Comparison of ENCODE assay signal across 13 cellular contexts in the genomic region with DNA sequence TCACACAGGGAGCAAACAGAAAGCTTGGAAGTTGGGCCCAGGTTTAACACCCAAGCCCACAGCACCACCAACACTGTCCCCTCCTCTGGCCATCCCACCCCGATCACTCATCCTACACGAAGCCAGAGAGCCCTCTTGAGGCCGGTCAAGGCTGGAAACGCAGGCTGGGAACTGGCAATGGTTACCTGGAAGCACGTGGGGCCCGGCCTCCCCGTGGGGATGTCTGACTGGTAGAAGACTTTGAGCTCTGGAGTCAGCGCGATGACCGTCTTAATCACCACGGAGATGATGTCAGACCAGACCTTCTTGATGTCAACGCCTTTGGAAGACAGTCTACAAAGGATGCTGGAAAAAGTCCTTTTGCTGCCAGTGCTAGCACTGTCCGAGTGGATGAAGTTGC.
DNase-seq lines count a peak whose midpoint lies in the region; ATAC-seq and TF ChIP-seq lines count a peak whose summit lies in the region.
"Had no signal": no experiment of that assay in that cellular context is flagged by ENCODE, and none has a peak within 500 bp of the region (broad histone marks: within the 10 kb centered on the region; RNA-seq: fewer than 3 reads in every experiment).

No MANE protein-coding gene starts in this region.

- H3K27me3 Mint-ChIP-seq in GM23338 (ENCODE audit: insufficient read depth, low read depth, poor library complexity): no peaks in the 10 kb centered on the region
- H3K27me3 Mint-ChIP-seq: activated naive CD8-positive, alpha-beta T cell had no signal

- no peaks in the 10 kb centered on the region for H3K36me3 ChIP-seq in GM23338 (ENCODE audit: insufficient read depth)
- peaks cover 0 to 2% of the 10 kb centered on the region in 2 experiments for H3K36me3 ChIP-seq in SK-N-SH (replicated peaks in 1 of 2; ENCODE audit: control insufficient read depth in 1 of 2, insufficient read depth in 2 of 2, low read length in 1 of 2)
- H3K36me3 ChIP-seq in gastrocnemius medialis: no peaks in the 10 kb centered on the region
- peaks cover 0 to 12% (median 7%) of the 10 kb centered on the region in 4 donors for H3K36me3 ChIP-seq in sigmoid colon

- H2AFZ ChIP-seq in GM23338: no peak overlapping the region
- no peak overlapping the region for H2AFZ ChIP-seq in SK-N-SH (ENCODE audit: low read depth)

- no peaks in the 10 kb centered on the region for H3F3A ChIP-seq in GM23338 (replicated peaks; ENCODE audit: low read depth)
- peaks cover 20% of the 10 kb centered on the region for H3F3A ChIP-seq in SK-N-SH (replicated peaks; ENCODE audit: insufficient read depth)

- CTCF ChIA-PET in SK-N-SH (lab: Yijun Ruan, JAX): interaction anchor here (1.2 to 4.7 kb wide), 6 partner anchors 17 to 443 kb away, joined by 3 to 27 read pairs (median 4); no protein-coding TSS in a partner anchor

- TF ChIP-seq RAD21 in SK-N-SH (IDR thresholded peaks at IDR 0.05; ENCODE audit: low read length): peak; percentile 55

- no peaks in the 10 kb centered on the region for H3K4me1 Mint-ChIP-seq in GM23338

- H3K4me2 ChIP-seq in GM23338 (no peak overlapping the region), SK-N-SH (no peak overlapping the region)

- ATAC-seq in GM23338 (peak; percentile 96), foreskin keratinocyte (no peak), gastrocnemius medialis (no peak)
- ATAC-seq: activated CD8-positive, alpha-beta T cell treated with anti-CD3 and anti-CD28 coated beads, Interleukin-2, amount 10 ng/mL, durations not matched to agents 7 days and 5 days had no signal

- DNase-seq in GM23338 (ENCODE audit: low spot score): peak; percentile 83
- DNase-seq in SK-N-SH: no peak
- no peak for DNase-seq in foreskin keratinocyte
- peak in 1 of 2 donors; percentile 34 for DNase-seq in gastrocnemius medialis
- no peak for DNase-seq in sigmoid colon
- no peak for DNase-seq in NCI-H1105 treated with DMSO at 0.1 percent for 48 hours (lab: John Stamatoyannopoulos, UW)
- no peak for DNase-seq in stimulated activated CD4-positive, alpha-beta T cell treated with anti-CD3 and anti-CD28 coated beads, Interleukin-4, amount 100 ng/mL, for 1 hour
- DNase-seq: activated CD8-positive, alpha-beta T cell treated with anti-CD3 and anti-CD28 coated beads, Interleukin-2, amount 10 ng/mL, durations not matched to agents 7 days and 5 days; DMS79; effector CD4-positive, alpha-beta T cell; NCI-H1436 treated with DMSO at 0.1 percent for 48 hours; stimulated activated CD4-positive, alpha-beta T cell treated with anti-CD3 and anti-CD28 coated beads, Interleukin-12 subunit alpha, Interleukin-12 subunit beta, amount 100 ng/mL, for 4 hours had no signal

- H3K9me3 ChIP-seq in SK-N-SH (no peaks in the 10 kb centered on the region), gastrocnemius medialis (no peaks in the 10 kb centered on the region), sigmoid colon (no peaks in the 10 kb centered on the region)

- 87% methylated on average over 13 of the region's 13 CpGs for WGBS in SK-N-SH (ENCODE audit: low lambda C conversion rate)
- 86 to 89% methylated on average over 13 of the region's 13 CpGs for WGBS in sigmoid colon, 2 donors

- H3K27ac Mint-ChIP-seq in GM23338: no peak overlapping the region
- H3K27ac Mint-ChIP-seq: activated CD8-positive, alpha-beta T cell treated with anti-CD3 and anti-CD28 coated beads, Interleukin-2, amount 10 ng/mL, durations not matched to agents 7 days and 5 days; activated naive CD8-positive, alpha-beta T cell had no signal

- H3K79me2 ChIP-seq in GM23338 (replicated peaks; ENCODE audit: insufficient read depth) (no peaks in the 10 kb centered on the region), SK-N-SH (ENCODE audit: insufficient read depth) (no peaks in the 10 kb centered on the region)

- no peak for TF ChIP-seq EP300 in SK-N-SH (IDR thresholded peaks at IDR 0.05; ENCODE audit: borderline replicate concordance in 1 of 2, low read depth in 1 of 2, low read length in 1 of 2)
- no peak for TF ChIP-seq EP300 in sigmoid colon (IDR thresholded peaks at IDR 0.05)

- H3K27ac ChIP-seq in GM23338 (ENCODE audit: low read depth): no peak overlapping the region
- no peak overlapping the region for H3K27ac ChIP-seq in SK-N-SH (ENCODE audit: low read depth in 2 of 2, low read length in 1 of 2)
- no peak overlapping the region for H3K27ac ChIP-seq in foreskin keratinocyte
- H3K27ac ChIP-seq in gastrocnemius medialis: peak overlapping the region in 3 of 4 donors; percentile 93 to 95 (median 95)
- H3K27ac ChIP-seq in sigmoid colon: no peak overlapping the region

- no peak overlapping the region for H3K4me3 ChIP-seq in GM23338
- no peak overlapping the region for H3K4me3 ChIP-seq in SK-N-SH (ENCODE audit: low read depth in 2 of 2, low read length in 1 of 2)
- H3K4me3 ChIP-seq in gastrocnemius medialis: no peak overlapping the region
- no peak overlapping the region for H3K4me3 ChIP-seq in sigmoid colon

- H3K9me2 ChIP-seq in GM23338 (ENCODE audit: insufficient read depth) (no peaks in the 10 kb centered on the region), SK-N-SH (no peaks in the 10 kb centered on the region)

- no peaks in the 10 kb centered on the region for H3K9me3 Mint-ChIP-seq in GM23338

- H3K4me1 ChIP-seq in GM23338 (ENCODE audit: insufficient read depth) (no peaks in the 10 kb centered on the region), SK-N-SH (ENCODE audit: control insufficient read depth in 1 of 2, insufficient read depth in 2 of 2, low read depth in 1 of 2, low read length in 1 of 2) (peaks cover 8 to 10% of the 10 kb centered on the region in 2 experiments; a peak in 3 of 4 replicates), foreskin keratinocyte (no peaks in the 10 kb centered on the region), gastrocnemius medialis (peaks cover 57 to 63% of the 10 kb centered on the region in 2 donors), sigmoid colon (peaks cover 0 to 12% (median 6%) of the 10 kb centered on the region in 4 donors)

- POLR2A ChIA-PET in SK-N-SH (lab: Yijun Ruan, JAX): no interaction called here

- in situ Hi-C loops in gastrocnemius medialis (cut with MboI; ENCODE audit: low sequenced_read_pairs in 4 of 4): loop anchor here in 2 of 4 donors (25.0 kb wide), 2 partner anchors 277 to 302 kb away; no protein-coding TSS in a partner anchor

- no peak overlapping the region for H3K9ac ChIP-seq in SK-N-SH

- H4K20me1 ChIP-seq in GM23338 (replicated peaks; ENCODE audit: insufficient read depth): 0 out of 2 replicates have a peak, but pooled peaks cover 3% of the 10 kb centered on the region
- no peaks in the 10 kb centered on the region for H4K20me1 ChIP-seq in SK-N-SH (ENCODE audit: insufficient read depth)

- TF ChIP-seq POLR2A in gastrocnemius medialis (IDR thresholded peaks at IDR 0.05) (no peak), sigmoid colon (IDR thresholded peaks at IDR 0.05) (no peak)

- intact Hi-C loops in gastrocnemius medialis (cut with DNase I; ENCODE audit: low total_unique reads) (loop anchor here (5.0 to 10.0 kb wide), 4 partner anchors 112 to 614 kb away; a partner anchor contains a TSS), sigmoid colon (cut with DNase I) (no loop called here)

- no peak overlapping the region for H3K4me3 Mint-ChIP-seq in GM23338
- H3K4me3 Mint-ChIP-seq: activated CD8-positive, alpha-beta T cell treated with anti-CD3 and anti-CD28 coated beads, Interleukin-2, amount 10 ng/mL, durations not matched to agents 7 days and 5 days; activated naive CD8-positive, alpha-beta T cell had no signal

- no peaks in the 10 kb centered on the region for H3K36me3 Mint-ChIP-seq in GM23338 (ENCODE audit: low read depth)

- peak; percentile 57 to 93 for TF ChIP-seq CTCF in GM23338 (conservative IDR thresholded peaks at IDR 0.05; ENCODE audit: low read depth in 2 of 2)
- peak; percentile 44 for TF ChIP-seq CTCF in SK-N-SH (IDR thresholded peaks at IDR 0.05)
- peak; percentile 45 for TF ChIP-seq CTCF in foreskin keratinocyte (conservative IDR thresholded peaks at IDR 0.05)
- TF ChIP-seq CTCF in gastrocnemius medialis (IDR thresholded peaks at IDR 0.05 in 4 of 5, conservative IDR thresholded peaks at IDR 0.05 in 1 of 5): no peak
- TF ChIP-seq CTCF in sigmoid colon (IDR thresholded peaks at IDR 0.05): no peak

- no peaks in the 10 kb centered on the region for H3K27me3 ChIP-seq in GM23338 (ENCODE audit: insufficient read depth)
- no peaks in the 10 kb centered on the region for H3K27me3 ChIP-seq in SK-N-SH (ENCODE audit: insufficient read depth)
- no peaks in the 10 kb centered on the region for H3K27me3 ChIP-seq in foreskin keratinocyte
- H3K27me3 ChIP-seq in gastrocnemius medialis: no peaks in the 10 kb centered on the region
- no peaks in the 10 kb centered on the region for H3K27me3 ChIP-seq in sigmoid colon

TF ChIP-seq in GM23338, 12 proteins besides CTCF, POLR2A, EP300 and RAD21:
- TF ChIP-seq NANOG (IDR thresholded peaks at IDR 0.05; ENCODE audit: borderline replicate concordance) (no peak), ZNF114 (CRISPR knock-in tag; IDR thresholded peaks at IDR 0.05) (no peak), ZNF331 (CRISPR knock-in tag; IDR thresholded peaks at IDR 0.05; ENCODE audit: low read depth) (no peak), EZH2 (IDR thresholded peaks at IDR 0.05; ENCODE audit: low read depth, unreplicated experiment) (no peak), POLR2AphosphoS5 (IDR thresholded peaks at IDR 0.05; ENCODE audit: low read depth) (no peak), JUNB (IDR thresholded peaks at IDR 0.05; ENCODE audit: unreplicated experiment) (no peak)

TF ChIP-seq in SK-N-SH, 30 proteins besides CTCF, POLR2A, EP300 and RAD21:
- TF ChIP-seq SMC3 (IDR thresholded peaks at IDR 0.05; ENCODE audit: low read depth, low read length): peak; percentile 39
- no peak for TF ChIP-seq ELF1 (IDR thresholded peaks at IDR 0.05)
- TF ChIP-seq RXRA (IDR thresholded peaks at IDR 0.05; ENCODE audit: borderline replicate concordance, low read depth): no peak
- TF ChIP-seq EZH2phosphoT487 (IDR thresholded peaks at IDR 0.05; ENCODE audit: borderline replicate concordance, low read depth): no peak

Comparison
In these comparisons a context has a peak if more than half of its experiments do, and no peak if none do; other contexts are left out.
1. H3K27ac ChIP-seq: peak in gastrocnemius medialis (3 of 4); none in GM23338 (single experiment), SK-N-SH (0 of 2), foreskin keratinocyte (single experiment) and sigmoid colon (0 of 4).
2. CTCF ChIP-seq: peak in GM23338 (2 of 2), SK-N-SH (single experiment) and foreskin keratinocyte (single experiment); none in gastrocnemius medialis (0 of 5) and sigmoid colon (0 of 4).